5 cellular contexts compared by ENCODE assay signal in the genomic region with DNA sequence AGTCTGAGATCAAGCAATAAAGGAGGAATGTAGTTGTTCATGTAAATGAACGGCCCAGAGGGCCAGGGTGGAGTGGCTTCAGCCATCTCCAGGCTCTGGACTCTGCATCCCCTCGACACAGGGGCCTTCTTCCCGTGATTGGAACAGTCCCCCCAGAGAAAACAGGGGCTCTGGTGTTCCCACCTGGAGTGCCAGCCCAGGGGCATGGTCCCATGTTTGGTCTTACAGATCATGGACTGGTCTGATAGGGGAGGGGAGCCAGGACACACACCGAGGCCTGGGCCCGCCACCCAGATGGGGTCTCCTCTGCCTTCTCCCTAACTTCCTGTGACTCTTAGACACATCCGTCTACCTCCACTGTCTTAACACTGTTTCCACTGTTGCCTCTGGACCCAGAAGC.
"Had no signal": no experiment of that assay in that cellular context is flagged by ENCODE, and none has a peak within 500 bp of the region (broad histone marks: within the 10 kb centered on the region; RNA-seq: fewer than 3 reads in every experiment).

No MANE protein-coding gene starts in this region.

- H3K27me3 Mint-ChIP-seq: IgD-negative memory B cell had no signal

- H3K4me3 ChIP-seq: GM23248 had no signal

- H3K4me3 Mint-ChIP-seq: H9, IgD-negative memory B cell had no signal

- DNase-seq: GM23248, H9, HCEC 1CT, KBM-7 had no signal

- H3K9ac ChIP-seq: GM23248 had no signal

- H3K27ac ChIP-seq: GM23248 had no signal

- H2AFZ ChIP-seq: GM23248 had no signal

- H3K9me3 Mint-ChIP-seq: H9, IgD-negative memory B cell had no signal

- H3K27ac Mint-ChIP-seq: IgD-negative memory B cell had no signal

- H3K4me1 Mint-ChIP-seq: H9 had no signal
